Comparison of ENCODE assay signal across 17 cellular contexts in the genomic region with DNA sequence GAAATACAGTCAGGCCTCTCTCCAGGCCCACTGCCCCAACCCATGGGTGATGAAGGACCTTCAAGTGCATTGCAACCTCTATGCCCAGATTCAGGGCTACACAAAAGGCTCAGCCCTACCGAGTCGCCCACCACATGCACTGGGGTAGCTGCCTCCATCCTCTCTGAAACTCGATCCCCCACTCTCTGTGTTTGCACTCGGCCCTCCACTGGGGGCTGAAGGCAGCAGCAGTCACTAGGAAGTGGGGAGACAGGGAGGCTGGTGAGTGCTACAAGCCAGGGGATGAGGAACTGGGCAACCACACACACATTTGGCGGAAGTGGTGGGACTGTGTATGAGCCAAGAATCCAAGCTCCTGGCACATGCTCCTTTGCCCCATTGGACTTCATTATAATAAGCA.
DNase-seq lines count a peak whose midpoint lies in the region; ATAC-seq, FAIRE-seq and TF ChIP-seq lines count a peak whose summit lies in the region.
"Had no signal": no experiment of that assay in that cellular context is flagged by ENCODE, and none has a peak within 500 bp of the region (broad histone marks: within the 10 kb centered on the region; RNA-seq: fewer than 3 reads in every experiment).

No MANE protein-coding gene starts in this region.

- H3K4me2 ChIP-seq in HepG2 (ENCODE audit: low read depth, low read length) (no peak overlapping the region), mammary epithelial cell (ENCODE audit: insufficient read depth, low read depth, low read length) (no peak overlapping the region)

- peaks cover 1% of the 10 kb centered on the region for H3K36me3 Mint-ChIP-seq in activated CD8-positive, alpha-beta memory T cell treated with anti-CD3 and anti-CD28 coated beads, Interleukin-2, amount 10 ng/mL, durations not matched to agents 7 days and 5 days

- H3K4me1 ChIP-seq in right lobe of liver (no peaks in the 10 kb centered on the region), HepG2 (ENCODE audit: insufficient read depth, low read length) (no peaks in the 10 kb centered on the region), mammary epithelial cell (ENCODE audit: insufficient read depth, low read length) (peaks cover 12% of the 10 kb centered on the region)

- H3K36me3 ChIP-seq in right lobe of liver (no peaks in the 10 kb centered on the region), HepG2 (replicated peaks in 1 of 2; ENCODE audit: control insufficient read depth in 1 of 2, insufficient read depth in 2 of 2, low read length in 2 of 2) (peaks cover 3 to 12% of the 10 kb centered on the region in 2 experiments; a peak in 2 of 5 replicates), mammary epithelial cell (ENCODE audit: insufficient read depth, low read length) (peaks cover 7% of the 10 kb centered on the region)
- H3K36me3 ChIP-seq: uterus had no signal

- no peak overlapping the region for H2AFZ ChIP-seq in HepG2 (ENCODE audit: low read length)
- H2AFZ ChIP-seq in mammary epithelial cell (ENCODE audit: low read depth, low read length) = no peak overlapping the region

- no TSS peak for BruUV-seq in HepG2 (replicated peaks; lab: Mats Ljungman, UMichigan)
- no TSS peak for BruUV-seq in mammary epithelial cell (replicated peaks; lab: Mats Ljungman, UMichigan)

- no peaks in the 10 kb centered on the region for H3K27me3 Mint-ChIP-seq in activated CD8-positive, alpha-beta memory T cell treated with anti-CD3 and anti-CD28 coated beads, Interleukin-2, amount 10 ng/mL, durations not matched to agents 7 days and 5 days
- H3K27me3 Mint-ChIP-seq: activated CD8-positive, alpha-beta T cell treated with anti-CD3 and anti-CD28 coated beads for 36 hours; naive B cell had no signal

- TF ChIP-seq RAD21 in HepG2 (CRISPR knock-in tag; IDR thresholded peaks at IDR 0.05) = no peak

- H3K4me3 Mint-ChIP-seq in activated CD8-positive, alpha-beta memory T cell treated with anti-CD3 and anti-CD28 coated beads, Interleukin-2, amount 10 ng/mL, durations not matched to agents 7 days and 5 days = no peak overlapping the region
- H3K4me3 Mint-ChIP-seq: activated CD8-positive, alpha-beta T cell treated with anti-CD3 and anti-CD28 coated beads for 36 hours had no signal

- TF ChIP-seq EP300 in HepG2 (IDR thresholded peaks at IDR 0.05; ENCODE audit: low read depth in 2 of 2, low read length in 2 of 2) (no peak), HepG2 (CRISPR knock-in tag; IDR thresholded peaks at IDR 0.05; ENCODE audit: borderline replicate concordance) (no peak)

- ATAC-seq in right lobe of liver (peak; percentile 32 to 56 (median 54)), HepG2 (no peak; the same call in 2 of the 3 replicates), left colon (peak; percentile 26), GM18511 (IDR thresholded peaks at IDR 0.05; ENCODE audit: unreplicated experiment) (no peak)
- no peak for ATAC-seq in activated CD8-positive, alpha-beta memory T cell treated with anti-CD3 and anti-CD28 coated beads, Interleukin-2, amount 10 ng/mL, durations not matched to agents 7 days and 5 days
- ATAC-seq: activated CD8-positive, alpha-beta T cell treated with anti-CD3 and anti-CD28 coated beads for 36 hours had no signal

- H3K27ac ChIP-seq in right lobe of liver (no peak overlapping the region), HepG2 (ENCODE audit: extremely low read length, insufficient read depth, low read length) (no peak overlapping the region), mammary epithelial cell (ENCODE audit: insufficient read depth, low read depth, low read length) (no peak overlapping the region)
- H3K27ac ChIP-seq: dorsolateral prefrontal cortex, RWPE1, uterus had no signal

- FAIRE-seq in HepG2 (lab: Jason Lieb, UNC) = no peak
- FAIRE-seq: islet of Langerhans had no signal

- H3K79me2 ChIP-seq in HepG2 (ENCODE audit: insufficient read depth, low read length) (no peaks in the 10 kb centered on the region), mammary epithelial cell (ENCODE audit: insufficient read depth, low read length) (peaks cover 49% of the 10 kb centered on the region)

- DNase-seq in right lobe of liver = peak in 1 of 3 donors; percentile 48
- DNase-seq in HepG2 (ENCODE audit: low spot score) = no peak
- DNase-seq in SIG-M5 treated with dmso at 0.1 percent for 504 hours (lab: John Stamatoyannopoulos, UW; ENCODE audit: unreplicated experiment) = peak; percentile 74
- DNase-seq in left colon = no peak
- DNase-seq in activated CD8-positive, alpha-beta memory T cell treated with anti-CD3 and anti-CD28 coated beads, Interleukin-2, amount 10 ng/mL, durations not matched to agents 7 days and 5 days = no peak
- DNase-seq in mammary epithelial cell = no peak
- DNase-seq in DMS53 treated with DMSO at 0.1 percent for 48 hours (lab: John Stamatoyannopoulos, UW; ENCODE audit: unreplicated experiment) = no peak
- DNase-seq: activated CD8-positive, alpha-beta T cell treated with anti-CD3 and anti-CD28 coated beads for 36 hours; activated effector memory CD4-positive, alpha-beta T cell treated with Interleukin-2 at 50 U/mL for 16 hours; dorsolateral prefrontal cortex; naive B cell; stimulated activated CD4-positive, alpha-beta T cell treated with anti-CD3 and anti-CD28 coated beads, Interleukin-2, amount 100 ng/mL, for 48 hours; T1000; uterus had no signal

- H3K9me3 Mint-ChIP-seq in activated CD8-positive, alpha-beta memory T cell treated with anti-CD3 and anti-CD28 coated beads, Interleukin-2, amount 10 ng/mL, durations not matched to agents 7 days and 5 days (ENCODE audit: low read depth) = no peaks in the 10 kb centered on the region
- H3K9me3 Mint-ChIP-seq: naive B cell had no signal

- in situ Hi-C loops in HepG2 (cut with HindIII; ENCODE audit: extremely low pct_ligation_motif_present, low pct_unique_long_range_greater_than_20kb) = no loop called here
- in situ Hi-C loops in mammary epithelial cell (cut with MboI; ENCODE audit: low sequenced_read_pairs in 2 of 2) = no loop called here

- H4K20me1 ChIP-seq in HepG2 (ENCODE audit: insufficient read depth, low read length) = no peaks in the 10 kb centered on the region
- H4K20me1 ChIP-seq in mammary epithelial cell (ENCODE audit: insufficient read depth, low read length) = no peaks in the 10 kb centered on the region

- WGBS in right lobe of liver (ENCODE audit: insufficient coverage, low coverage, low lambda C conversion rate, missing lambda C conversion rate) = 71% methylated on average over 2 of the region's 5 CpGs
- 98% methylated on average over 5 of the region's 5 CpGs for WGBS in HepG2 (ENCODE audit: low lambda C conversion rate)
- WGBS in mammary epithelial cell (ENCODE audit: low coverage, missing lambda C conversion rate) = 100% methylated on average over 3 of the region's 5 CpGs

- H3K4me3 ChIP-seq in right lobe of liver (no peak overlapping the region), HepG2 (replicated peaks in 1 of 3; ENCODE audit: insufficient read depth in 1 of 3, low read depth in 2 of 3, low read length in 3 of 3) (no peak overlapping the region), mammary epithelial cell (replicated peaks in 1 of 3; ENCODE audit: insufficient read depth in 1 of 3, low read depth in 2 of 3, low read length in 3 of 3) (no peak overlapping the region)
- H3K4me3 ChIP-seq: dorsolateral prefrontal cortex, uterus had no signal

- TF ChIP-seq POLR2A in right lobe of liver (IDR thresholded peaks at IDR 0.05) (no peak), HepG2 (IDR thresholded peaks at IDR 0.05; ENCODE audit: insufficient read depth in 1 of 2, low read depth in 2 of 2, low read length in 2 of 2) (no peak)

- no peak overlapping the region for H3K9ac ChIP-seq in HepG2 (ENCODE audit: insufficient read depth, low read depth, low read length)
- H3K9ac ChIP-seq in mammary epithelial cell (ENCODE audit: insufficient read depth, low read length) = no peak overlapping the region

- CTCF ChIA-PET in HepG2 (lab: Yijun Ruan, JAX; ENCODE audit: low intra/inter-chr PET ratio, low total read pairs) (no interaction called here), mammary epithelial cell (lab: Charles Lee; ENCODE audit: low non-redundant PET) (no interaction called here)
- CTCF ChIA-PET in activated CD8-positive, alpha-beta memory T cell treated with anti-CD3 and anti-CD28 coated beads, Interleukin-2, amount 10 ng/mL, durations not matched to agents 7 days and 5 days (lab: Charles Lee) = no interaction called here

- POLR2A ChIA-PET in HepG2 (lab: Yijun Ruan, JAX) = no interaction called here

- intact Hi-C loops in right lobe of liver (cut with DNase I) (no loop called here), HepG2 (cut with micrococcal nuclease; ENCODE audit: unreplicated experiment) (no loop called here), left colon (cut with DNase I, micrococcal nuclease) (no loop called here), mammary epithelial cell (cut with micrococcal nuclease) (no loop called here)

- no peak overlapping the region for H3K27ac Mint-ChIP-seq in activated CD8-positive, alpha-beta memory T cell treated with anti-CD3 and anti-CD28 coated beads, Interleukin-2, amount 10 ng/mL, durations not matched to agents 7 days and 5 days
- H3K27ac Mint-ChIP-seq: activated CD8-positive, alpha-beta T cell treated with anti-CD3 and anti-CD28 coated beads for 36 hours had no signal

- no peaks in the 10 kb centered on the region for H3K9me3 ChIP-seq in right lobe of liver
- H3K9me3 ChIP-seq in HepG2 (ENCODE audit: low read length) = no peaks in the 10 kb centered on the region
- H3K9me3 ChIP-seq in mammary epithelial cell (replicated peaks; ENCODE audit: insufficient read depth, low read length) = no peaks in the 10 kb centered on the region
- H3K9me3 ChIP-seq: uterus had no signal

- dilution Hi-C loops in mammary epithelial cell (cut with HindIII; ENCODE audit: low sequenced_read_pairs) = no loop called here

- no peaks in the 10 kb centered on the region for H3K4me1 Mint-ChIP-seq in activated CD8-positive, alpha-beta memory T cell treated with anti-CD3 and anti-CD28 coated beads, Interleukin-2, amount 10 ng/mL, durations not matched to agents 7 days and 5 days

- H3K27me3 ChIP-seq in right lobe of liver (no peaks in the 10 kb centered on the region), HepG2 (ENCODE audit: control insufficient read depth in 1 of 2, insufficient read depth in 2 of 2, low read length in 2 of 2) (no peaks in the 10 kb centered on the region), mammary epithelial cell (ENCODE audit: insufficient read depth, low read length) (no peaks in the 10 kb centered on the region)
- H3K27me3 ChIP-seq: dorsolateral prefrontal cortex, uterus had no signal

- TF ChIP-seq CTCF in right lobe of liver (IDR thresholded peaks at IDR 0.05) (no peak), HepG2 (CRISPR knock-in tag; IDR thresholded peaks at IDR 0.05) (no peak), mammary epithelial cell (conservative IDR thresholded peaks at IDR 0.05 in 1 of 2, IDR thresholded peaks at IDR 0.05 in 1 of 2; ENCODE audit: extremely low read depth in 1 of 2, insufficient read depth in 1 of 2, low read depth in 1 of 2, low read length in 2 of 2) (no peak)

TF ChIP-seq in HepG2, 621 proteins besides CTCF, POLR2A, EP300 and RAD21 (continues in another document):
- no peak for TF ChIP-seq NFRKB (IDR thresholded peaks at IDR 0.05)

Comparison
In these comparisons a context has a peak if more than half of its experiments do, and no peak if none do; other contexts are left out.
1. ATAC-seq: peak in right lobe of liver (4 of 4) and left colon (single experiment); none in HepG2 (single experiment), activated CD8-positive, alpha-beta memory T cell treated with anti-CD3 and anti-CD28 coated beads, Interleukin-2, amount 10 ng/mL, durations not matched to agents 7 days and 5 days (single experiment) and GM18511 (single experiment).